27 cellular contexts compared by ENCODE assay signal in genomic region chr22:31275576-31275975, GRCh38. TPM values are rescaled to one million over a fixed set of nuclear protein-coding genes. Genes with fewer than 3 reads are reported as not detected.
A peak's percentile ranks its signal among the peaks of the same experiment; 100 is the strongest.
DNase-seq lines count a peak whose midpoint lies in the region; ATAC-seq and TF ChIP-seq lines count a peak whose summit lies in the region.
"Had no signal": no experiment of that assay in that cellular context is flagged by ENCODE, and none has a peak within 500 bp of the region (broad histone marks: within the 10 kb centered on the region; RNA-seq: fewer than 3 reads in every experiment).

No MANE protein-coding gene starts in this region.

- no peak overlapping the region for H3K9ac ChIP-seq in trophoblast cell (ENCODE audit: low read length)
- H3K9ac ChIP-seq: parathyroid adenoma had no signal

- TF ChIP-seq CTCF in C4-2B (conservative IDR thresholded peaks at IDR 0.05) (no peak), GM20000 (IDR thresholded peaks at IDR 0.05; ENCODE audit: extremely low read depth, missing control alignments) (no peak), BE2C (IDR thresholded peaks at IDR 0.05; ENCODE audit: low read depth, low read length) (no peak)

- no peak overlapping the region for H4K12ac ChIP-seq in trophoblast cell (ENCODE audit: low read depth, low read length)

- no peak for DNase-seq in T-helper 1 cell
- peak; percentile 49 to 92 for DNase-seq in trophoblast cell
- DNase-seq in GM20000 (ENCODE audit: low spot score), result no peak
- DNase-seq in BE2C, result no peak
- DNase-seq in superior temporal gyrus (ENCODE audit: extremely low spot score), result no peak
- DNase-seq: activated CD4-positive, alpha-beta T cell treated with anti-CD3 and anti-CD28 coated beads for 1 hour; activated gamma-delta T cell treated with Interleukin-2 at 50 U/mL for 16 hours; AML-193; Calu3; central memory CD4-positive, alpha-beta T cell; dermis blood vessel endothelial cell; foreskin fibroblast; GOT3; heart right ventricle; left colon; mesendoderm; NCI-H146; NCI-H748 treated with DMSO at 0.1 percent for 48 hours had no signal

- no peak for ATAC-seq in activated T-helper 17 cell treated with anti-CD3 and anti-CD28 coated beads, Interleukin-2, amount 50 U/mL, for 72 hours (replicated peaks)
- ATAC-seq: heart right ventricle, K562, Right ventricle myocardium inferior had no signal

- H3K27ac Mint-ChIP-seq in T-helper 1 cell treated with Interleukin-12 subunit alpha and Interleukin-12 subunit beta and Interleukin-4 antibody, amounts not matched to agents 30 μg/mL and 1 μg/mL, for 36 hours, result peak overlapping the region; percentile 20
- H3K27ac Mint-ChIP-seq in activated T-helper 17 cell treated with anti-CD3 and anti-CD28 coated beads, Interleukin-2, amount 50 U/mL, for 72 hours, result peak overlapping the region; percentile 70

- no peak overlapping the region for H2BK5ac ChIP-seq in trophoblast cell (ENCODE audit: low read depth, low read length, poor library complexity)

- H3K27ac ChIP-seq in C4-2B (peak overlapping the region; percentile 30; the same call in 1 of the 2 replicates), trophoblast cell (ENCODE audit: low read depth, low read length) (no peak overlapping the region)
- H3K27ac ChIP-seq: ascending aorta, heart right ventricle, parathyroid adenoma, suprapubic skin had no signal

- H3K4me3 ChIP-seq in trophoblast cell (ENCODE audit: low read depth, low read length) (no peak overlapping the region), BE2C (ENCODE audit: low read depth, low read length) (no peak overlapping the region)
- H3K4me3 ChIP-seq: ascending aorta, heart right ventricle, K562, suprapubic skin had no signal

- H3K27me3 ChIP-seq in trophoblast cell (ENCODE audit: insufficient read depth, low read length) (no peaks in the 10 kb centered on the region), BE2C (no peaks in the 10 kb centered on the region)
- H3K27me3 ChIP-seq: ascending aorta, heart right ventricle, suprapubic skin had no signal

- H3K79me2 ChIP-seq in trophoblast cell (ENCODE audit: control insufficient read depth, insufficient read depth, low read length, poor library complexity), result peaks cover 3% of the 10 kb centered on the region
- H3K79me2 ChIP-seq: parathyroid adenoma had no signal

- no peaks in the 10 kb centered on the region for H3K27me3 Mint-ChIP-seq in T-helper 1 cell treated with Interleukin-12 subunit alpha and Interleukin-12 subunit beta and Interleukin-4 antibody, amounts not matched to agents 30 μg/mL and 1 μg/mL, for 36 hours (ENCODE audit: low read depth)
- H3K27me3 Mint-ChIP-seq in activated T-helper 17 cell treated with anti-CD3 and anti-CD28 coated beads, Interleukin-2, amount 50 U/mL, for 72 hours, result no peaks in the 10 kb centered on the region

- no peak overlapping the region for H3K4me3 Mint-ChIP-seq in T-helper 1 cell treated with Interleukin-12 subunit alpha and Interleukin-12 subunit beta and Interleukin-4 antibody, amounts not matched to agents 30 μg/mL and 1 μg/mL, for 36 hours
- no peak overlapping the region for H3K4me3 Mint-ChIP-seq in activated T-helper 17 cell treated with anti-CD3 and anti-CD28 coated beads, Interleukin-2, amount 50 U/mL, for 72 hours
- H3K4me3 Mint-ChIP-seq: nephron had no signal

- H2BK120ac ChIP-seq in trophoblast cell (ENCODE audit: insufficient read depth, low read length, poor library complexity), result no peak overlapping the region

- no peak overlapping the region for H3K23ac ChIP-seq in trophoblast cell (ENCODE audit: low read length)

- H3K4me2 ChIP-seq in trophoblast cell (ENCODE audit: low read length), result no peak overlapping the region

- H3K36me3 ChIP-seq in trophoblast cell (ENCODE audit: control insufficient read depth in 1 of 2, insufficient read depth in 2 of 2, low read length in 2 of 2), result peaks cover 64 to 76% of the 10 kb centered on the region in 2 experiments
- no peaks in the 10 kb centered on the region; the same call in 1 of the 2 replicates for H3K36me3 ChIP-seq in BE2C

- H3K4ac ChIP-seq in trophoblast cell (ENCODE audit: low read depth, low read length), result no peak overlapping the region

- no peak overlapping the region for H2AFZ ChIP-seq in trophoblast cell (ENCODE audit: insufficient read depth, low read length, poor library complexity)
- H2AFZ ChIP-seq: parathyroid adenoma had no signal

- H3K18ac ChIP-seq in trophoblast cell (ENCODE audit: low read length), result no peak overlapping the region

- WGBS in trophoblast cell (ENCODE audit: extremely low coverage, insufficient coverage, insufficient read length), result no CpG with 5 or more reads among the region's 5 CpGs

- peaks cover 17% of the 10 kb centered on the region for H3K79me1 ChIP-seq in trophoblast cell (ENCODE audit: low read length)

- H4K8ac ChIP-seq in trophoblast cell (ENCODE audit: low read depth, low read length), result no peak overlapping the region

- peaks cover 33% of the 10 kb centered on the region for H3K4me1 Mint-ChIP-seq in T-helper 1 cell treated with Interleukin-12 subunit alpha and Interleukin-12 subunit beta and Interleukin-4 antibody, amounts not matched to agents 30 μg/mL and 1 μg/mL, for 36 hours (ENCODE audit: low read depth)
- peaks cover 36% of the 10 kb centered on the region for H3K4me1 Mint-ChIP-seq in activated T-helper 17 cell treated with anti-CD3 and anti-CD28 coated beads, Interleukin-2, amount 50 U/mL, for 72 hours

- no peak overlapping the region for H3K14ac ChIP-seq in trophoblast cell (ENCODE audit: low read length)

- H3K36me3 Mint-ChIP-seq in T-helper 1 cell treated with Interleukin-12 subunit alpha and Interleukin-12 subunit beta and Interleukin-4 antibody, amounts not matched to agents 30 μg/mL and 1 μg/mL, for 36 hours (ENCODE audit: low read depth), result peaks cover 53% of the 10 kb centered on the region
- H3K36me3 Mint-ChIP-seq in activated T-helper 17 cell treated with anti-CD3 and anti-CD28 coated beads, Interleukin-2, amount 50 U/mL, for 72 hours (ENCODE audit: low read depth), result peaks cover 95% of the 10 kb centered on the region

- H3K9me3 ChIP-seq in trophoblast cell (ENCODE audit: insufficient read depth, low read depth, low read length) (peaks cover 2% of the 10 kb centered on the region), BE2C (no peaks in the 10 kb centered on the region)
- H3K9me3 ChIP-seq: ascending aorta, heart right ventricle, suprapubic skin had no signal

- no peak overlapping the region for H2BK12ac ChIP-seq in trophoblast cell (ENCODE audit: low read length)

- no peak overlapping the region for H2AK5ac ChIP-seq in trophoblast cell (ENCODE audit: low read length)

- H3K9me3 Mint-ChIP-seq in T-helper 1 cell treated with Interleukin-12 subunit alpha and Interleukin-12 subunit beta and Interleukin-4 antibody, amounts not matched to agents 30 μg/mL and 1 μg/mL, for 36 hours, result no peaks in the 10 kb centered on the region
- no peaks in the 10 kb centered on the region for H3K9me3 Mint-ChIP-seq in activated T-helper 17 cell treated with anti-CD3 and anti-CD28 coated beads, Interleukin-2, amount 50 U/mL, for 72 hours
- H3K9me3 Mint-ChIP-seq: nephron had no signal

- H4K91ac ChIP-seq in trophoblast cell (ENCODE audit: low read depth, low read length), result no peak overlapping the region

- H3K4me1 ChIP-seq in trophoblast cell (ENCODE audit: control insufficient read depth in 1 of 2, insufficient read depth in 2 of 2, low read length in 2 of 2), result peaks cover 20% of the 10 kb centered on the region in 2 experiments
- H3K4me1 ChIP-seq in BE2C, result no peaks in the 10 kb centered on the region
- H3K4me1 ChIP-seq: ascending aorta, parathyroid adenoma had no signal

RNA-seq across cellular contexts. Expression of gene PIK3IP1, which starts 16.7 kb away (rescaled TPM):
- 10 to 100 TPM; 11.0 to 24.1 TPM for total RNA-seq in activated T-helper 17 cell treated with anti-CD3 and anti-CD28 coated beads, Interleukin-2, amount 50 U/mL, for 72 hours
- 3.7 and 4.0 TPM in 2 replicates for polyA plus RNA-seq in trophoblast cell (2013)
- 5.4 TPM for polyA plus RNA-seq in BE2C (2012; ENCODE audit: insufficient read depth, insufficient read length, low read depth)

Comparison
In these comparisons a context has a peak if more than half of its experiments do, and no peak if none do; other contexts are left out.
1. DNase-seq: peak in trophoblast cell (2 of 2); none in T-helper 1 cell (0 of 5), GM20000 (single experiment), BE2C (single experiment) and superior temporal gyrus (single experiment).